In genomic region chr6:30926644-30927043, GRCh38 we compare ENCODE assay signal across 16 cellular contexts. TPM values are rescaled to one million over a fixed set of nuclear protein-coding genes. Genes with fewer than 3 reads are reported as not detected.
DNase-seq lines count a peak whose midpoint lies in the region; ATAC-seq, FAIRE-seq and TF ChIP-seq lines count a peak whose summit lies in the region.
"Had no signal": no experiment of that assay in that cellular context is flagged by ENCODE, and none has a peak within 500 bp of the region (broad histone marks: within the 10 kb centered on the region; RNA-seq: fewer than 3 reads in every experiment).

No MANE protein-coding gene starts in this region.

- H3K9ac ChIP-seq in mesendoderm (ENCODE audit: low read length), result no peak overlapping the region

- H3K4me1 ChIP-seq in A549, result peaks cover 11% of the 10 kb centered on the region; the same call in 1 of the 3 replicates
- H3K4me1 ChIP-seq in esophagus (ENCODE audit: control insufficient read depth in 2 of 2, insufficient read depth in 2 of 2, low read length in 1 of 2), result no peaks in the 10 kb centered on the region
- no peaks in the 10 kb centered on the region for H3K4me1 ChIP-seq in mucosa of descending colon (ENCODE audit: low read depth)
- no peaks in the 10 kb centered on the region for H3K4me1 ChIP-seq in mesendoderm (ENCODE audit: control insufficient read depth, low read depth, low read length)

- H4K8ac ChIP-seq in mesendoderm (ENCODE audit: low read depth, low read length), result no peak overlapping the region

- H3K23ac ChIP-seq in mesendoderm (ENCODE audit: low read length), result no peak overlapping the region

- no peak overlapping the region for H3K18ac ChIP-seq in mesendoderm (ENCODE audit: low read length)

- H3K4me3 ChIP-seq in A549 (no peak overlapping the region), esophagus (ENCODE audit: low read depth in 1 of 2, low read length in 2 of 2) (no peak overlapping the region), mucosa of descending colon (no peak overlapping the region), mesendoderm (ENCODE audit: low read length) (no peak overlapping the region)

- no peak for TF ChIP-seq RAD21 in A549 (conservative IDR thresholded peaks at IDR 0.05 in 1 of 2, IDR thresholded peaks at IDR 0.05 in 1 of 2)

- WGBS in A549 (ENCODE audit: missing lambda C conversion rate), result 60% methylated on average over 4 of the region's 4 CpGs
- 73 to 79% methylated on average over 4 of the region's 4 CpGs for WGBS in esophagus, 2 donors
- WGBS in mesendoderm (ENCODE audit: extremely low coverage, insufficient coverage, low lambda C conversion rate), result no CpG with 5 or more reads among the region's 4 CpGs

- H3K27ac ChIP-seq in A549 (peak overlapping the region in 1 of 2 experiments; percentile 66; a peak in 1 of 6 replicates), esophagus (ENCODE audit: low read depth in 2 of 2, low read length in 1 of 2) (peak overlapping the region; percentile 76), mesendoderm (ENCODE audit: low read depth, low read length) (no peak overlapping the region)
- H3K27ac ChIP-seq: brain microvascular endothelial cell had no signal

- POLR2A ChIA-PET in A549 (lab: Yijun Ruan, JAX), result no interaction called here

- peak overlapping the region; percentile 10; the same call in 1 of the 3 replicates for H3K4me2 ChIP-seq in A549
- no peak overlapping the region for H3K4me2 ChIP-seq in mesendoderm (ENCODE audit: low read length)

- TF ChIP-seq CTCF in A549 (IDR thresholded peaks at IDR 0.05), result no peak
- TF ChIP-seq CTCF in mucosa of descending colon (IDR thresholded peaks at IDR 0.05), result no peak

- DNase-seq in A549 (ENCODE audit: low read depth in 1 of 2, low spot score in 1 of 2) (peak in 1 of 2 experiments; percentile 30), M059J (ENCODE audit: low read depth) (peak; percentile 43), mucosa of descending colon (no peak), mesendoderm (no peak)
- DNase-seq: activated CD4-positive, alpha-beta T cell treated with anti-CD3 and anti-CD28 coated beads, Interleukin-2, amount 10 ng/mL, durations not matched to agents 24 days and 14 days; brain microvascular endothelial cell; natural killer cell; NCI-H345; OCI-M1; T-helper 17 cell had no signal

- ATAC-seq in A549 (peak; percentile 42 to 65; a peak in 4 of 6 replicates), mucosa of descending colon (peak; percentile 90), HG02623 (IDR thresholded peaks at IDR 0.05; ENCODE audit: unreplicated experiment) (no peak), GM18858 (IDR thresholded peaks at IDR 0.05; ENCODE audit: unreplicated experiment) (no peak), GM21619 (IDR thresholded peaks at IDR 0.05; ENCODE audit: unreplicated experiment) (no peak)
- ATAC-seq: natural killer cell, T-helper 17 cell had no signal

- H3K9me3 ChIP-seq in A549 (peaks cover 13% of the 10 kb centered on the region), esophagus (ENCODE audit: control insufficient read depth in 2 of 2, insufficient read depth in 1 of 2, low read depth in 1 of 2, low read length in 1 of 2) (no peaks in the 10 kb centered on the region), mucosa of descending colon (peaks cover 7% of the 10 kb centered on the region)

- no peak overlapping the region for H2BK120ac ChIP-seq in mesendoderm (ENCODE audit: low read depth, low read length)

- H3K79me1 ChIP-seq in mesendoderm (ENCODE audit: low read length), result no peaks in the 10 kb centered on the region

- intact Hi-C loops in mucosa of descending colon (cut with DNase I, micrococcal nuclease), result no loop called here

- H2AK5ac ChIP-seq in mesendoderm (ENCODE audit: low read length), result no peak overlapping the region

- no peaks in the 10 kb centered on the region for H3K79me2 ChIP-seq in mesendoderm (ENCODE audit: control insufficient read depth, insufficient read depth, low read length)

- peaks cover 11 to 40% of the 10 kb centered on the region in 2 donors for H3K36me3 ChIP-seq in esophagus (ENCODE audit: control insufficient read depth in 2 of 2, insufficient read depth in 2 of 2, low read length in 1 of 2)
- H3K36me3 ChIP-seq in mucosa of descending colon (ENCODE audit: low read depth), result no peaks in the 10 kb centered on the region
- H3K36me3 ChIP-seq in mesendoderm (ENCODE audit: control insufficient read depth, insufficient read depth, low read length), result peaks cover 9% of the 10 kb centered on the region

- no peak for TF ChIP-seq EP300 in A549 (IDR thresholded peaks at IDR 0.05)

- CTCF ChIA-PET in A549 (lab: Yijun Ruan, JAX), result interaction anchor here (0.6 to 7.0 kb wide), 6 partner anchors 11 to 176 kb away, joined by 3 to 51 read pairs (median 4); partner anchors contain the start of gene VARS2

- H3K4ac ChIP-seq in mesendoderm (ENCODE audit: low read depth, low read length), result no peak overlapping the region

- no peak overlapping the region for H4K5ac ChIP-seq in mesendoderm (ENCODE audit: low read length)

- no peak for FAIRE-seq in A549 (lab: Jason Lieb, UNC)

- no peak for TF ChIP-seq POLR2A in A549 (IDR thresholded peaks at IDR 0.05; ENCODE audit: low read length)

- no peak overlapping the region for H2BK5ac ChIP-seq in mesendoderm (ENCODE audit: low read length)

- H3K27me3 ChIP-seq in esophagus (ENCODE audit: control insufficient read depth in 1 of 2, insufficient read depth in 2 of 2, low read length in 2 of 2) (no peaks in the 10 kb centered on the region), mesendoderm (ENCODE audit: insufficient read depth, low read length, poor library complexity) (no peaks in the 10 kb centered on the region)
- H3K27me3 ChIP-seq: brain microvascular endothelial cell had no signal

- no peak overlapping the region for H3K56ac ChIP-seq in mesendoderm (ENCODE audit: low read length)

- H2BK15ac ChIP-seq in mesendoderm (replicated peaks; ENCODE audit: low read depth), result no peak overlapping the region

TF ChIP-seq in A549, 52 proteins besides CTCF, POLR2A, EP300 and RAD21 (continues in another document):
- TF ChIP-seq MAZ (IDR thresholded peaks at IDR 0.05; ENCODE audit: borderline replicate concordance, low read depth, low read length) (no peak), CBX2 (IDR thresholded peaks at IDR 0.05; ENCODE audit: borderline replicate concordance, low read depth) (no peak), CHD2 (IDR thresholded peaks at IDR 0.05; ENCODE audit: low read length, partially characterized antibody) (no peak), ESRRA (IDR thresholded peaks at IDR 0.05; ENCODE audit: borderline replicate concordance, low read length) (no peak), HOXB5 (CRISPR knock-in tag; IDR thresholded peaks at IDR 0.05) (no peak)

RNA-seq across cellular contexts. Expression of gene SFTA2, which starts 5.3 kb away (rescaled TPM):
- not detected in 2 replicates for polyA plus RNA-seq in A549 (2011; rRNA removed)
- polyA plus RNA-seq in A549 (2012; cell fraction: cytosol; rRNA removed), result not detected in 2 replicates
- not detected in 2 replicates for polyA plus RNA-seq in A549 (2012; cell fraction: nucleus; rRNA removed)
- polyA plus RNA-seq in A549 (2017; fragmentation: RNase III; extraction: RNeasy Plus Mini Kit Qiagen cat#74134 plus additional on column Dnase treatment), result not detected in 3 replicates
- not detected in 2 replicates for polyA minus RNA-seq in A549 (2011; rRNA and poly(A)+ RNA removed)
- total RNA-seq in M059J (2014; rRNA removed; shearing (Covaris generic)), result not detected in 2 replicates
- polyA plus RNA-seq in esophagus, result 100 to 1,000 TPM; 130 to 421 TPM
- total RNA-seq in mucosa of descending colon, result not detected
- polyA plus RNA-seq in mesendoderm (2013, experiment 1 of 2), result not detected
- not detected for polyA plus RNA-seq in mesendoderm (2013, experiment 2 of 2)
- total RNA-seq: activated CD4-positive, alpha-beta T cell treated with anti-CD3 and anti-CD28 coated beads, Interleukin-2, amount 10 ng/mL, durations not matched to agents 24 days and 14 days; activated T-helper 1 cell treated with anti-CD3 and anti-CD28 coated beads, Interleukin-12 subunit alpha, Interleukin-12 subunit beta, Interleukin-2, Interleukin-4 antibody, amounts not matched to agents 30 ng/mL and 10 ng/mL and 1 ng/mL, durations not matched to agents 14 hours and 24 hours and 36 hours; natural killer cell; T-helper 17 cell; urinary bladder had no signal
- polyA plus RNA-seq: urinary bladder had no signal

RNA-seq across cellular contexts. Expression of gene VARS2, which starts 12.6 kb away (rescaled TPM):
- polyA plus RNA-seq in A549 (2011; rRNA removed) (15.5 and 16.1 TPM in 2 replicates), A549 (2017; fragmentation: RNase III; extraction: RNeasy Plus Mini Kit Qiagen cat#74134 plus additional on column Dnase treatment) (12.4 to 15.2 TPM (median 15.0 TPM) in 3 replicates), esophagus (10 to 100 TPM; 30.0 to 81.5 TPM)
- polyA plus RNA-seq in A549 (2012; cell fraction: cytosol; rRNA removed), result 9.3 and 10.9 TPM in 2 replicates
- polyA plus RNA-seq in A549 (2012; cell fraction: nucleus; rRNA removed), result 45.6 and 48.3 TPM in 2 replicates
- 25.9 and 30.4 TPM in 2 replicates for polyA minus RNA-seq in A549 (2011; rRNA and poly(A)+ RNA removed)
- total RNA-seq in M059J (2014; rRNA removed; shearing (Covaris generic)), result 7.4 and 10.1 TPM in 2 replicates
- 10 to 100 TPM; 20.9 to 27.6 (median 27.3) TPM for total RNA-seq in mucosa of descending colon
- polyA plus RNA-seq in mesendoderm (2013, experiment 1 of 2), result 12.1 TPM
- polyA plus RNA-seq in mesendoderm (2013, experiment 2 of 2), result 13.9 TPM

RNA-seq across cellular contexts. Expression of gene MUCL3, which starts 14.1 kb away (rescaled TPM):
- polyA plus RNA-seq in A549 (2011; rRNA removed) (0.01 and 0.07 TPM in 2 replicates), A549 (2017; fragmentation: RNase III; extraction: RNeasy Plus Mini Kit Qiagen cat#74134 plus additional on column Dnase treatment) (0.03 to 0.08 TPM (median 0.04 TPM) in 3 replicates), esophagus (10 to 100 TPM in 1 of 2 donors, 1 to 10 TPM in 1; 5.2 to 17.8 TPM)
- 0.03 and 0.04 TPM in 2 replicates for polyA plus RNA-seq in A549 (2012; cell fraction: cytosol; rRNA removed)
- not detected in 2 replicates for polyA plus RNA-seq in A549 (2012; cell fraction: nucleus; rRNA removed)
- not detected in 2 replicates for polyA minus RNA-seq in A549 (2011; rRNA and poly(A)+ RNA removed)
- total RNA-seq in M059J (2014; rRNA removed; shearing (Covaris generic)), result not detected in 2 replicates
- total RNA-seq in mucosa of descending colon, result under 1 TPM in 1 of 3 donors, not detected in 2; 0.07 TPM
- polyA plus RNA-seq in mesendoderm (2013, experiment 1 of 2), result 0.20 TPM
- polyA plus RNA-seq in mesendoderm (2013, experiment 2 of 2), result 0.22 TPM
- total RNA-seq: activated CD4-positive, alpha-beta T cell treated with anti-CD3 and anti-CD28 coated beads, Interleukin-2, amount 10 ng/mL, durations not matched to agents 24 days and 14 days; activated T-helper 1 cell treated with anti-CD3 and anti-CD28 coated beads, Interleukin-12 subunit alpha, Interleukin-12 subunit beta, Interleukin-2, Interleukin-4 antibody, amounts not matched to agents 30 ng/mL and 10 ng/mL and 1 ng/mL, durations not matched to agents 14 hours and 24 hours and 36 hours; natural killer cell; T-helper 17 cell; urinary bladder had no signal
- polyA plus RNA-seq: urinary bladder had no signal

RNA-seq across cellular contexts. Expression of gene GTF2H4, which starts 18.6 kb away (rescaled TPM):
- polyA plus RNA-seq in A549 (2011; rRNA removed) (19.7 and 24.8 TPM in 2 replicates), A549 (2017; fragmentation: RNase III; extraction: RNeasy Plus Mini Kit Qiagen cat#74134 plus additional on column Dnase treatment) (24.1 to 28.6 TPM (median 24.9 TPM) in 3 replicates), esophagus (10 to 100 TPM; 20.6 to 32.0 TPM)
- 18.4 and 23.2 TPM in 2 replicates for polyA plus RNA-seq in A549 (2012; cell fraction: cytosol; rRNA removed)
- polyA plus RNA-seq in A549 (2012; cell fraction: nucleus; rRNA removed), result 40.1 and 43.4 TPM in 2 replicates
- 12.5 and 15.0 TPM in 2 replicates for polyA minus RNA-seq in A549 (2011; rRNA and poly(A)+ RNA removed)
- 11.4 and 17.7 TPM in 2 replicates for total RNA-seq in M059J (2014; rRNA removed; shearing (Covaris generic))
- total RNA-seq in mucosa of descending colon, result 10 to 100 TPM; 17.0 to 25.3 (median 25.0) TPM
- polyA plus RNA-seq in mesendoderm (2013, experiment 1 of 2), result 43.8 TPM
- 46.5 TPM for polyA plus RNA-seq in mesendoderm (2013, experiment 2 of 2)

RNA-seq across cellular contexts. Expression of gene DDR1, which starts 42.3 kb away (rescaled TPM):
- polyA plus RNA-seq in A549 (2011; rRNA removed) (19.8 and 25.8 TPM in 2 replicates), A549 (2017; fragmentation: RNase III; extraction: RNeasy Plus Mini Kit Qiagen cat#74134 plus additional on column Dnase treatment) (31.9 to 44.2 TPM (median 43.5 TPM) in 3 replicates), esophagus (100 to 1,000 TPM; 102 to 136 TPM)
- polyA plus RNA-seq in A549 (2012; cell fraction: cytosol; rRNA removed), result 16.8 and 23.0 TPM in 2 replicates
- 39.3 and 40.0 TPM in 2 replicates for polyA plus RNA-seq in A549 (2012; cell fraction: nucleus; rRNA removed)
- polyA minus RNA-seq in A549 (2011; rRNA and poly(A)+ RNA removed), result 48.5 and 53.6 TPM in 2 replicates
- total RNA-seq in M059J (2014; rRNA removed; shearing (Covaris generic)), result 33.9 and 73.5 TPM in 2 replicates
- total RNA-seq in mucosa of descending colon, result 100 to 1,000 TPM; 145 to 336 (median 271) TPM
- polyA plus RNA-seq in mesendoderm (2013, experiment 1 of 2), result 59.0 TPM
- polyA plus RNA-seq in mesendoderm (2013, experiment 2 of 2), result 57.2 TPM

Comparison
In these comparisons a context has a peak if more than half of its experiments do, and no peak if none do; other contexts are left out.
1. ATAC-seq: peak in A549 (2 of 2) and mucosa of descending colon (single experiment); none in HG02623 (single experiment), GM18858 (single experiment) and GM21619 (single experiment).